ENCODE assay signal across 8 cellular contexts in the genomic region with DNA sequence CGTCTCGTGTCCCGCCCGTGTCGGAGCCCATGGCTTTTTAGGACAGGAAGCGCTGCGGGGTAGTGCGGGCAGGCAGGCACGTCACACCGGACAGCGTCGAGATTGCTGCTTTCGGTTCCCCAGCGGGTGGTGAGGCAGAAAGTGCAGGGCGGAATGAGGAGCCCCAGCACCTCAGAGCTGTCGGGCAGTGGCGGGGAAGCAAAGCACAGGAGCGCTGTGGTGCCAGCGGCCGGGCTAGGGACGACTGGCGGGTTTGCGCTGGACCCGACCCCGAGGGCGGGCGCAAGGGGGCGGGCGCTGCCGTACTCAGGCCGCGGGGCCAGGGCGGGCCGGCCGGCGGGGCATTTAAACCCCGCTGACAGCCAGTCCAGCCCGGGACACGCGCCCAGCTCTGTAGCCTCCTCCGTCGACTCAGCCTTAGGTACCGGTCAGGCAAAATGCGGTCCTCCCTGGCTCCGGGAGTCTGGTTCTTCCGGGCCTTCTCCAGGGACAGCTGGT. TPM values are rescaled to one million over a fixed set of nuclear protein-coding genes. Genes with fewer than 3 reads are reported as not detected.
DNase-seq lines count a peak whose midpoint lies in the region; TF ChIP-seq lines count a peak whose summit lies in the region.

Gene SLC37A2 (plus strand): TSS at position 375 of the 498 bp plus-strand sequence. CDS start 63 bp downstream, at position 438.

- peaks cover 58% of the 10 kb centered on the region for H3K27me3 Mint-ChIP-seq in activated CD4-positive, alpha-beta T cell treated with anti-CD3 and anti-CD28 coated beads, Interleukin-2, amount 10 ng/mL, durations not matched to agents 7 days and 5 days

- peaks cover 11% of the 10 kb centered on the region for H3K4me1 Mint-ChIP-seq in activated CD4-positive, alpha-beta T cell treated with anti-CD3 and anti-CD28 coated beads, Interleukin-2, amount 10 ng/mL, durations not matched to agents 7 days and 5 days

- DNase-seq in GM23248 (peak; percentile 79), KG1 (lab: John Stamatoyannopoulos, UW) (peak; percentile 38), epithelial cell of esophagus (ENCODE audit: low read depth) (peak; percentile 74), midbrain (lab: John Stamatoyannopoulos, UW) (peak; percentile 50), NCI-H774 (lab: John Stamatoyannopoulos, UW) (no peak)
- DNase-seq in activated CD4-positive, alpha-beta T cell treated with anti-CD3 and anti-CD28 coated beads, Interleukin-2, amount 10 ng/mL, durations not matched to agents 7 days and 5 days, result peak; percentile 50
- DNase-seq in stimulated activated CD8-positive, alpha-beta memory T cell treated with anti-CD3 and anti-CD28 coated beads, Interleukin-7, amount 100 ng/mL, for 48 hours (ENCODE audit: extremely low read depth in 1 of 2, low read depth in 1 of 2), result peak; percentile 39 to 56

- H3K27me3 ChIP-seq in GM23248 (replicated peaks; ENCODE audit: insufficient read depth), result no peaks in the 10 kb centered on the region

- H3F3A ChIP-seq in GM23248 (ENCODE audit: insufficient read depth), result no peaks in the 10 kb centered on the region

- in situ Hi-C loops in GM23248 (cut with MboI), result no loop called here

- no peaks in the 10 kb centered on the region for H3K36me3 Mint-ChIP-seq in activated CD4-positive, alpha-beta T cell treated with anti-CD3 and anti-CD28 coated beads, Interleukin-2, amount 10 ng/mL, durations not matched to agents 7 days and 5 days (ENCODE audit: low read depth)

- no peaks in the 10 kb centered on the region for H3K9me3 Mint-ChIP-seq in activated CD4-positive, alpha-beta T cell treated with anti-CD3 and anti-CD28 coated beads, Interleukin-2, amount 10 ng/mL, durations not matched to agents 7 days and 5 days

- H3K79me2 ChIP-seq in GM23248 (ENCODE audit: insufficient read depth), result no peaks in the 10 kb centered on the region

- no peaks in the 10 kb centered on the region for H3K36me3 ChIP-seq in GM23248 (ENCODE audit: low read depth)

- H3K27ac Mint-ChIP-seq in activated CD4-positive, alpha-beta T cell treated with anti-CD3 and anti-CD28 coated beads, Interleukin-2, amount 10 ng/mL, durations not matched to agents 7 days and 5 days, result peak within 1 kb of the TSS; percentile 74

- no peak within 1 kb of the TSS; the same call in 1 of the 2 replicates for H3K27ac ChIP-seq in GM23248

- H3K9me2 ChIP-seq in GM23248 (ENCODE audit: insufficient read depth), result no peaks in the 10 kb centered on the region

- H3K4me2 ChIP-seq in GM23248 (ENCODE audit: unreplicated experiment), result peak within 1 kb of the TSS; percentile 71

- no peaks in the 10 kb centered on the region for H3K9me3 ChIP-seq in GM23248 (ENCODE audit: low read depth)

- H3K4me1 ChIP-seq in GM23248 (ENCODE audit: insufficient read depth), result no peaks in the 10 kb centered on the region

- POLR2A ChIA-PET in activated CD4-positive, alpha-beta T cell treated with anti-CD3 and anti-CD28 coated beads, Interleukin-2, amount 10 ng/mL, durations not matched to agents 7 days and 5 days (lab: Charles Lee), result no interaction called here

- 0 to 3% methylated on average over 31 to 45 of the region's 46 CpGs for WGBS in GM23248 (ENCODE audit: low coverage in 1 of 2, low lambda C conversion rate in 2 of 2, missing lambda C conversion rate in 2 of 2), 2 experiments

- peak within 1 kb of the TSS; percentile 71 for H3K4me3 Mint-ChIP-seq in activated CD4-positive, alpha-beta T cell treated with anti-CD3 and anti-CD28 coated beads, Interleukin-2, amount 10 ng/mL, durations not matched to agents 7 days and 5 days

- peak within 1 kb of the TSS; percentile 93 for H2AFZ ChIP-seq in GM23248

- H4K20me1 ChIP-seq in GM23248 (ENCODE audit: insufficient read depth), result no peaks in the 10 kb centered on the region

- H3K4me3 ChIP-seq in GM23248 (peak within 1 kb of the TSS; percentile 91), epithelial cell of esophagus (ENCODE audit: low read length) (peak within 1 kb of the TSS; percentile 55)

- H3K9ac ChIP-seq in GM23248, result peak within 1 kb of the TSS; percentile 76

- TF ChIP-seq CTCF in GM12874 (IDR thresholded peaks at IDR 0.05; ENCODE audit: insufficient read depth, low read depth, low read length) (0 out of 2 replicates have a peak, but pooled peaks have one; percentile 19), epithelial cell of esophagus (IDR thresholded peaks at IDR 0.05; ENCODE audit: insufficient read depth, low read depth, low read length, missing control alignments) (no peak)

- CTCF ChIA-PET in activated CD4-positive, alpha-beta T cell treated with anti-CD3 and anti-CD28 coated beads, Interleukin-2, amount 10 ng/mL, durations not matched to agents 7 days and 5 days (lab: Charles Lee), result no interaction called here

RNA-seq across cellular contexts. Expression of gene SLC37A2, which starts in this region (rescaled TPM):
- 2.6 and 5.2 TPM in 2 replicates for total RNA-seq in GM23248 (2014; rRNA removed; shearing (Covaris generic))
- 1.2 and 1.7 TPM in 2 replicates for polyA plus RNA-seq in GM23248 (2016; fragmentation: Nextera tagmentation; extraction: Ambion mirVana)
- under 1 TPM; 0.60 to 0.73 TPM for total RNA-seq in activated CD4-positive, alpha-beta T cell treated with anti-CD3 and anti-CD28 coated beads, Interleukin-2, amount 10 ng/mL, durations not matched to agents 7 days and 5 days

Comparison
In these comparisons a context has a peak if more than half of its experiments do, and no peak if none do; other contexts are left out.
1. Peak in DNase-seq in activated CD4-positive, alpha-beta T cell treated with anti-CD3 and anti-CD28 coated beads, Interleukin-2, amount 10 ng/mL, durations not matched to agents 7 days and 5 days; RNA of the gene not detected or under 1 TPM.